Comparison of ENCODE assay signal across 2 cellular contexts in the genomic region with DNA sequence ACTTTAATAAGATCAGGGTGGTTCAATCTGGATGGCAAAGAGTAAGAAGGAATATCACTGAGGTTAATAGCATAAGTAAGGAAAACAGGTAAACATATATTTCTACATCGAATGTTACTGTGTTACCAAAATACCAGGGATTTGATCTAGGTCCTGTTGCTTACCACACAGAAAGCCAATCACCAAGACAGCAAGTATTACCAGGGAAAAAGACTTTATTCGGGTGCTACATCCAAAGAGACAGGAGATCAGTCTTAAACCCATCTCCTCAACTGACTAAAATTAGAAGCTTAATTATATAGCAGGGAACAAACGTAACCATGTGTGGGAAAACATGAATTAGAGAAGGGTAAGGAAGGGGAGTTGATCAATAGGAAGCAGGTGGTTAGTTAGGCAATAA.
TF ChIP-seq lines count a peak whose summit lies in the region.

No MANE protein-coding gene starts in this region.

TF ChIP-seq in HCT116, 20 proteins besides CTCF, POLR2A, EP300 and RAD21:
- TF ChIP-seq POLR2AphosphoS5 (IDR thresholded peaks at IDR 0.05; ENCODE audit: low read depth, low read length) = no peak
- TF ChIP-seq CBX3 (IDR thresholded peaks at IDR 0.05; ENCODE audit: low read depth) = peak; percentile 78; the same call in 1 of the 2 replicates

TF ChIP-seq in GM12878, 131 proteins besides CTCF, POLR2A, EP300 and RAD21 (continued from another document):
- TF ChIP-seq, protein P1, sequence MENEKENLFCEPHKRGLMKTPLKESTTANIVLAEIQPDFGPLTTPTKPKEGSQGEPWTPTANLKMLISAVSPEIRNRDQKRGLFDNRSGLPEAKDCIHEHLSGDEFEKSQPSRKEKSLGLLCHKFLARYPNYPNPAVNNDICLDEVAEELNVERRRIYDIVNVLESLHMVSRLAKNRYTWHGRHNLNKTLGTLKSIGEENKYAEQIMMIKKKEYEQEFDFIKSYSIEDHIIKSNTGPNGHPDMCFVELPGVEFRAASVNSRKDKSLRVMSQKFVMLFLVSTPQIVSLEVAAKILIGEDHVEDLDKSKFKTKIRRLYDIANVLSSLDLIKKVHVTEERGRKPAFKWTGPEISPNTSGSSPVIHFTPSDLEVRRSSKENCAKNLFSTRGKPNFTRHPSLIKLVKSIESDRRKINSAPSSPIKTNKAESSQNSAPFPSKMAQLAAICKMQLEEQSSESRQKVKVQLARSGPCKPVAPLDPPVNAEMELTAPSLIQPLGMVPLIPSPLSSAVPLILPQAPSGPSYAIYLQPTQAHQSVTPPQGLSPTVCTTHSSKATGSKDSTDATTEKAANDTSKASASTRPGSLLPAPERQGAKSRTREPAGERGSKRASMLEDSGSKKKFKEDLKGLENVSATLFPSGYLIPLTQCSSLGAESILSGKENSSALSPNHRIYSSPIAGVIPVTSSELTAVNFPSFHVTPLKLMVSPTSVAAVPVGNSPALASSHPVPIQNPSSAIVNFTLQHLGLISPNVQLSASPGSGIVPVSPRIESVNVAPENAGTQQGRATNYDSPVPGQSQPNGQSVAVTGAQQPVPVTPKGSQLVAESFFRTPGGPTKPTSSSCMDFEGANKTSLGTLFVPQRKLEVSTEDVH (IDR thresholded peaks at IDR 0.05; ENCODE audit: low read depth, partially characterized antibody) = no peak
- TF ChIP-seq PRDM15 (CRISPR knock-in tag; IDR thresholded peaks at IDR 0.05) = no peak
